In the genomic region with DNA sequence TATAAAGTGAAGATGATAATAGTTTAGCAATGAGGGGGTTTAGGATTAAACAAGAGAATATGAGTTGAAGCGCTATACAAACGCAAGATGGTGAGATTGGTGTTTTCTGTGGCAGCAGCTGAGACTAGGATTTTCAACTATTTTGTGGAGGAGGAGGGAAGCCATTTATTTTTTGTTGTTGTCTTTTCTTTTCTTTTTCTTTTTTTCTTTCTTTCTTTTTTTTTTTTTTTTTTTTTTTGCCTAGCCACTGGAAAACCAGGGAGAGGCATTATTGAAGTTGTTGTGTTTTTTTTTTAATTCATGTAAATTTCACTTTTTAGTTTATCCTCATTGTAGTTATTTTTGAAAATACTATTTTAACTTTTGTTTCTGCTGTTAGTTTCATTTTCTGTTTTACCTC, we compare ENCODE assay signal across 13 cellular contexts. TPM values are rescaled to one million over a fixed set of nuclear protein-coding genes. Genes with fewer than 3 reads are reported as not detected.
DNase-seq lines count a peak whose midpoint lies in the region; ATAC-seq, FAIRE-seq and TF ChIP-seq lines count a peak whose summit lies in the region.
"Had no signal": no experiment of that assay in that cellular context is flagged by ENCODE, and none has a peak within 500 bp of the region (broad histone marks: within the 10 kb centered on the region; RNA-seq: fewer than 3 reads in every experiment).

No MANE protein-coding gene starts in this region.

- H3K4me1 Mint-ChIP-seq in CD4-positive, CD25-positive, alpha-beta regulatory T cell, result peaks cover 9 to 26% (median 21%) of the 10 kb centered on the region in 4 donors

- no peak for DNase-seq in CD4-positive, CD25-positive, alpha-beta regulatory T cell
- DNase-seq in SK-N-MC (ENCODE audit: low read depth, low spot score) (no peak), frontal cortex (ENCODE audit: low spot score in 2 of 2) (no peak), BE2C (no peak), HT-29 (ENCODE audit: low spot score) (no peak)
- DNase-seq: NCI-H1436 treated with DMSO at 0.1 percent for 48 hours; NCI-H524; nephron progenitor cell; stimulated activated CD4-positive, alpha-beta T cell treated with anti-CD3 and anti-CD28 coated beads, Interleukin-4, amount 100 ng/mL, for 4 hours had no signal

- H3K27ac Mint-ChIP-seq in CD4-positive, CD25-positive, alpha-beta regulatory T cell, result peak overlapping the region; percentile 22 to 85 (median 50)
- H3K27ac Mint-ChIP-seq: nephron progenitor cell had no signal

- peaks cover 5% of the 10 kb centered on the region for H3K36me3 ChIP-seq in CD4-positive, CD25-positive, alpha-beta regulatory T cell (ENCODE audit: control insufficient read depth, insufficient read depth, low read length)
- H3K36me3 ChIP-seq in SK-N-MC (ENCODE audit: insufficient read depth, low read length) (peaks cover 42% of the 10 kb centered on the region), BE2C (peaks cover 7% of the 10 kb centered on the region)

- H3K27me3 Mint-ChIP-seq in CD4-positive, CD25-positive, alpha-beta regulatory T cell, result no peaks in the 10 kb centered on the region

- peaks cover 5% of the 10 kb centered on the region for H3K36me3 Mint-ChIP-seq in CD4-positive, CD25-positive, alpha-beta regulatory T cell

- no peaks in the 10 kb centered on the region for H3K4me1 ChIP-seq in CD4-positive, CD25-positive, alpha-beta regulatory T cell (ENCODE audit: control insufficient read depth, insufficient read depth, low read length, poor library complexity, severe bottlenecking)
- peaks cover 25% of the 10 kb centered on the region for H3K4me1 ChIP-seq in BE2C

- FAIRE-seq in frontal cortex (lab: Jason Lieb, UNC), result peak; percentile 23

- no peaks in the 10 kb centered on the region for H3K9me3 ChIP-seq in CD4-positive, CD25-positive, alpha-beta regulatory T cell (ENCODE audit: control insufficient read depth in 2 of 2, low read length in 2 of 2)
- no peaks in the 10 kb centered on the region for H3K9me3 ChIP-seq in SK-N-MC (ENCODE audit: low read depth, low read length)
- no peaks in the 10 kb centered on the region for H3K9me3 ChIP-seq in BE2C

- H3K9ac ChIP-seq in SK-N-MC (ENCODE audit: insufficient read length), result peak overlapping the region; percentile 37

- no peaks in the 10 kb centered on the region for H3K27me3 ChIP-seq in CD4-positive, CD25-positive, alpha-beta regulatory T cell (ENCODE audit: control insufficient read depth, insufficient read depth, low read length)
- no peaks in the 10 kb centered on the region for H3K27me3 ChIP-seq in BE2C

- H3K4me3 ChIP-seq in CD4-positive, CD25-positive, alpha-beta regulatory T cell (ENCODE audit: low read depth, low read length), result peak overlapping the region; percentile 23
- H3K4me3 ChIP-seq in SK-N-MC, result no peak overlapping the region
- no peak overlapping the region for H3K4me3 ChIP-seq in BE2C (ENCODE audit: low read depth, low read length)

- H3K27ac ChIP-seq in 22Rv1, result peak overlapping the region; percentile 40; the same call in 1 of the 2 replicates
- no peak overlapping the region for H3K27ac ChIP-seq in CD4-positive, CD25-positive, alpha-beta regulatory T cell (ENCODE audit: insufficient read depth, low read length, poor library complexity, severe bottlenecking)
- H3K27ac ChIP-seq in SK-N-MC, result peak overlapping the region; percentile 80

- ATAC-seq in CD4-positive, CD25-positive, alpha-beta regulatory T cell (ENCODE audit: low read depth in 2 of 2), result no peak
- no peak for ATAC-seq in GM21529 (IDR thresholded peaks at IDR 0.05; ENCODE audit: unreplicated experiment)
- no peak for ATAC-seq in GM21360 (IDR thresholded peaks at IDR 0.05; ENCODE audit: unreplicated experiment)
- ATAC-seq: sciatic nerve had no signal

- H3K9me3 Mint-ChIP-seq in CD4-positive, CD25-positive, alpha-beta regulatory T cell, result no peaks in the 10 kb centered on the region
- H3K9me3 Mint-ChIP-seq: nephron progenitor cell had no signal

- peak overlapping the region in 1 of 4 donors; percentile 63 for H3K4me3 Mint-ChIP-seq in CD4-positive, CD25-positive, alpha-beta regulatory T cell
- H3K4me3 Mint-ChIP-seq: nephron progenitor cell had no signal

- TF ChIP-seq CTCF in 22Rv1 (IDR thresholded peaks at IDR 0.05) (no peak), BE2C (IDR thresholded peaks at IDR 0.05; ENCODE audit: low read depth, low read length) (no peak)

RNA-seq across cellular contexts. Expression of gene PARD6B, which starts 15.9 kb away (rescaled TPM):
- total RNA-seq in CD4-positive, CD25-positive, alpha-beta regulatory T cell, result 5.0 TPM
- polyA plus RNA-seq in CD4-positive, CD25-positive, alpha-beta regulatory T cell, result 1 to 10 TPM in 3 of 4 donors, under 1 TPM in 1; 0.79 to 1.4 (median 1.2) TPM
- 20.4 TPM for total RNA-seq in frontal cortex
- polyA plus RNA-seq in BE2C (2012; ENCODE audit: insufficient read depth, insufficient read length, low read depth), result 1.4 TPM
- 23.7 and 29.9 TPM in 2 replicates for total RNA-seq in HT-29 (2014; rRNA removed; shearing (Covaris generic))

RNA-seq across cellular contexts. Expression of gene BCAS4, which starts 47.6 kb away (rescaled TPM):
- total RNA-seq in CD4-positive, CD25-positive, alpha-beta regulatory T cell, result 8.0 TPM
- 10 to 100 TPM in 3 of 4 donors, 1 to 10 TPM in 1; 8.5 to 17.6 (median 15.5) TPM for polyA plus RNA-seq in CD4-positive, CD25-positive, alpha-beta regulatory T cell
- total RNA-seq in frontal cortex, result 11.4 TPM
- 14.5 TPM for polyA plus RNA-seq in BE2C (2012; ENCODE audit: insufficient read depth, insufficient read length, low read depth)
- 4.4 and 14.8 TPM in 2 replicates for total RNA-seq in HT-29 (2014; rRNA removed; shearing (Covaris generic))

RNA-seq across cellular contexts. Expression of gene RIPOR3, which starts 55.9 kb away (rescaled TPM):
- 0.69 TPM for total RNA-seq in CD4-positive, CD25-positive, alpha-beta regulatory T cell
- polyA plus RNA-seq in CD4-positive, CD25-positive, alpha-beta regulatory T cell, result 1 to 10 TPM; 1.1 to 1.9 (median 1.4) TPM
- 0.41 TPM for total RNA-seq in frontal cortex
- 1.7 TPM for polyA plus RNA-seq in BE2C (2012; ENCODE audit: insufficient read depth, insufficient read length, low read depth)
- total RNA-seq in HT-29 (2014; rRNA removed; shearing (Covaris generic)), result 0.31 and 0.39 TPM in 2 replicates
